28 cellular contexts compared by ENCODE assay signal in the genomic region with DNA sequence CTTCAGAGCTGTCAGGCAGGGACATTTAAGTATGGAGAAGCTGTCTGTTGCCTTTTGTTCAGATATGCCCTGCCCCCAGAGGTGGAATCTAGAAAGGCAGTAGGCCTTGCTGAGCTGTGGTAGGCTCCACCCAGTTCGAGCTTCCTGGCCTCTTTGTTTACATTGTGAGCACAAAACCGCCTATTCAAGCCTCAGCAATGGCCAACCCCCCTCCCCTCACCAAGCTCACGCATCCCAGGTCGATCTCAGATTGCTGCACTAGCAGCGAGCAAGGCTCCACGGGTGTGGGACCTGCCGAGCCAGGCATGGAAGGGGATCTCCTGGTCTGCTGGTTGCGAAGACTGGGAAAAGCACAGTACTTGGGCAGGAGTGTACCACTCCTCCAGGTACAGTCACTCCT. TPM values are rescaled to one million over a fixed set of nuclear protein-coding genes. Genes with fewer than 3 reads are reported as not detected.
DNase-seq lines count a peak whose midpoint lies in the region; ATAC-seq and TF ChIP-seq lines count a peak whose summit lies in the region.
"Had no signal": no experiment of that assay in that cellular context is flagged by ENCODE, and none has a peak within 500 bp of the region (broad histone marks: within the 10 kb centered on the region; RNA-seq: fewer than 3 reads in every experiment).

No MANE protein-coding gene starts in this region.

- POLR2A ChIA-PET in activated CD4-positive, alpha-beta T cell treated with anti-CD3 and anti-CD28 coated beads, Interleukin-2, amount 10 ng/mL, durations not matched to agents 7 days and 5 days (lab: Charles Lee): no interaction called here
- POLR2A ChIA-PET in WTC11 (lab: Charles Lee): no interaction called here

- no peak overlapping the region for H3K4me2 ChIP-seq in GM23338

- CTCF ChIA-PET in activated CD4-positive, alpha-beta T cell treated with anti-CD3 and anti-CD28 coated beads, Interleukin-2, amount 10 ng/mL, durations not matched to agents 7 days and 5 days (lab: Charles Lee): interaction anchor here (0.5 kb wide), 1 partner anchor 740 kb away, joined by 3 read pairs; no protein-coding TSS in a partner anchor
- CTCF ChIA-PET in WTC11 (lab: Charles Lee): interaction anchor here (0.7 to 1.0 kb wide), 3 partner anchors 24 to 87 kb away, joined by 3 to 9 read pairs (median 3); no protein-coding TSS in a partner anchor

- no peaks in the 10 kb centered on the region for H3K36me3 ChIP-seq in GM23338 (ENCODE audit: insufficient read depth)
- no peaks in the 10 kb centered on the region for H3K36me3 ChIP-seq in mucosa of descending colon (ENCODE audit: low read depth)
- H3K36me3 ChIP-seq: BE2C, breast epithelium, colonic mucosa, gastrocnemius medialis, upper lobe of left lung had no signal

- no peaks in the 10 kb centered on the region for H3K27me3 Mint-ChIP-seq in activated CD4-positive, alpha-beta T cell treated with anti-CD3 and anti-CD28 coated beads, Interleukin-2, amount 10 ng/mL, durations not matched to agents 7 days and 5 days
- H3K27me3 Mint-ChIP-seq in GM23338 (ENCODE audit: insufficient read depth, low read depth, poor library complexity) (peaks cover 7% of the 10 kb centered on the region), WTC11 (ENCODE audit: low read depth) (peaks cover 7% of the 10 kb centered on the region), neural crest cell (ENCODE audit: low read depth) (no peaks in the 10 kb centered on the region)

- no peaks in the 10 kb centered on the region for H3K79me2 ChIP-seq in GM23338 (replicated peaks; ENCODE audit: insufficient read depth)
- H3K79me2 ChIP-seq: parathyroid adenoma had no signal

- H3K27ac Mint-ChIP-seq in activated CD4-positive, alpha-beta T cell treated with anti-CD3 and anti-CD28 coated beads, Interleukin-2, amount 10 ng/mL, durations not matched to agents 7 days and 5 days: peak overlapping the region; percentile 36
- H3K27ac Mint-ChIP-seq in GM23338 (no peak overlapping the region), WTC11 (no peak overlapping the region), neural crest cell (ENCODE audit: unreplicated experiment) (peak overlapping the region; percentile 19)
- H3K27ac Mint-ChIP-seq: nephron; T-helper 2 cell treated with Interferon-gamma antibody and Interleukin-4, amounts not matched to agents 5 μg/mL and 100 μg/mL, for 36 hours had no signal

- H2AFZ ChIP-seq in GM23338: no peak overlapping the region
- H2AFZ ChIP-seq: parathyroid adenoma had no signal

- H3K9me3 Mint-ChIP-seq in activated CD4-positive, alpha-beta T cell treated with anti-CD3 and anti-CD28 coated beads, Interleukin-2, amount 10 ng/mL, durations not matched to agents 7 days and 5 days: peaks cover 26% of the 10 kb centered on the region
- peaks cover 63% of the 10 kb centered on the region for H3K9me3 Mint-ChIP-seq in GM23338
- H3K9me3 Mint-ChIP-seq in WTC11: peaks cover 56% of the 10 kb centered on the region
- peaks cover 21% of the 10 kb centered on the region for H3K9me3 Mint-ChIP-seq in neural crest cell

- peaks cover 64% of the 10 kb centered on the region for H3K36me3 Mint-ChIP-seq in activated CD4-positive, alpha-beta T cell treated with anti-CD3 and anti-CD28 coated beads, Interleukin-2, amount 10 ng/mL, durations not matched to agents 7 days and 5 days (ENCODE audit: low read depth)
- H3K36me3 Mint-ChIP-seq in GM23338 (ENCODE audit: low read depth) (peaks cover 74% of the 10 kb centered on the region), WTC11 (peaks cover 61% of the 10 kb centered on the region), neural crest cell (ENCODE audit: low read depth) (peaks cover 67% of the 10 kb centered on the region)

- H3K27ac ChIP-seq in GM23338 (ENCODE audit: low read depth): no peak overlapping the region
- H3K27ac ChIP-seq: breast epithelium, colonic mucosa, esophagus squamous epithelium, gastrocnemius medialis, parathyroid adenoma, upper lobe of left lung, VCaP had no signal

- H3K4me1 Mint-ChIP-seq in activated CD4-positive, alpha-beta T cell treated with anti-CD3 and anti-CD28 coated beads, Interleukin-2, amount 10 ng/mL, durations not matched to agents 7 days and 5 days: peaks cover 20% of the 10 kb centered on the region
- H3K4me1 Mint-ChIP-seq in GM23338 (peaks cover 23% of the 10 kb centered on the region), WTC11 (peaks cover 35% of the 10 kb centered on the region), neural crest cell (peaks cover 6% of the 10 kb centered on the region)
- H3K4me1 Mint-ChIP-seq: nephron had no signal

- TF ChIP-seq CTCF in GM23338 (conservative IDR thresholded peaks at IDR 0.05; ENCODE audit: low read depth in 2 of 2) (peak; percentile 18 to 22; a peak in 2 of 4 replicates), WTC11 (IDR thresholded peaks at IDR 0.05) (no peak), neural crest cell (conservative IDR thresholded peaks at IDR 0.05) (no peak), mucosa of descending colon (IDR thresholded peaks at IDR 0.05) (no peak)

- H3K4me1 ChIP-seq in GM23338 (ENCODE audit: insufficient read depth) (peaks cover 6% of the 10 kb centered on the region; the same call in 1 of the 2 replicates), mucosa of descending colon (ENCODE audit: low read depth) (no peaks in the 10 kb centered on the region)
- H3K4me1 ChIP-seq: BE2C, breast epithelium, colonic mucosa, esophagus squamous epithelium, gastrocnemius medialis, parathyroid adenoma, upper lobe of left lung had no signal

- H3F3A ChIP-seq in GM23338 (replicated peaks; ENCODE audit: low read depth): no peaks in the 10 kb centered on the region

- H3K9me2 ChIP-seq in GM23338 (ENCODE audit: insufficient read depth): no peaks in the 10 kb centered on the region

- H3K9me3 ChIP-seq in mucosa of descending colon: peaks cover 5% of the 10 kb centered on the region
- H3K9me3 ChIP-seq: BE2C, colonic mucosa, gastrocnemius medialis had no signal

- intact Hi-C loops in mucosa of descending colon (cut with DNase I, micrococcal nuclease): no loop called here

- H4K20me1 ChIP-seq in GM23338 (replicated peaks; ENCODE audit: insufficient read depth): no peaks in the 10 kb centered on the region

- H3K4me3 ChIP-seq in GM23338: no peak overlapping the region
- H3K4me3 ChIP-seq in mucosa of descending colon: no peak overlapping the region
- H3K4me3 ChIP-seq: breast epithelium, colonic mucosa, esophagus squamous epithelium, gastrocnemius medialis, upper lobe of left lung had no signal

- peak; percentile 33 for DNase-seq in activated CD4-positive, alpha-beta T cell treated with anti-CD3 and anti-CD28 coated beads, Interleukin-2, amount 10 ng/mL, durations not matched to agents 7 days and 5 days
- DNase-seq in activated CD4-positive, alpha-beta T cell treated with anti-CD3 and anti-CD28 coated beads for 4 hours: no peak
- DNase-seq in GM23338 (ENCODE audit: low spot score) (peak; percentile 75), WTC11 (ENCODE audit: low spot score) (peak; percentile 44), neural crest cell (ENCODE audit: low read depth, low spot score) (no peak), NCI-H2171 (lab: John Stamatoyannopoulos, UW) (no peak), mucosa of descending colon (no peak), NOMO-1 (lab: John Stamatoyannopoulos, UW; ENCODE audit: unreplicated experiment in 2 of 2) (no peak)
- DNase-seq: activated gamma-delta T cell treated with Interleukin-2 at 50 U/mL for 16 hours, amniotic stem cell, BE2C, colonic mucosa, DMS79, esophagus squamous epithelium, gastrocnemius medialis, hippocampal formation, Karpas-422, left ventricle myocardium superior, midbrain, NCI-H146, NCI-H774, right cardiac atrium had no signal

- ATAC-seq in GM23338 (peak; percentile 83), WTC11 (peak; percentile 89), mucosa of descending colon (no peak)
- ATAC-seq: gastrocnemius medialis, left ventricle myocardium superior, right cardiac atrium had no signal

- H3K4me3 Mint-ChIP-seq in activated CD4-positive, alpha-beta T cell treated with anti-CD3 and anti-CD28 coated beads, Interleukin-2, amount 10 ng/mL, durations not matched to agents 7 days and 5 days: no peak overlapping the region
- no peak overlapping the region for H3K4me3 Mint-ChIP-seq in GM23338
- H3K4me3 Mint-ChIP-seq in WTC11: no peak overlapping the region
- H3K4me3 Mint-ChIP-seq in neural crest cell: no peak overlapping the region
- H3K4me3 Mint-ChIP-seq: nephron; T-helper 2 cell treated with Interferon-gamma antibody and Interleukin-4, amounts not matched to agents 5 μg/mL and 100 μg/mL, for 36 hours had no signal

- no peaks in the 10 kb centered on the region for H3K27me3 ChIP-seq in GM23338 (ENCODE audit: insufficient read depth)
- H3K27me3 ChIP-seq: BE2C, breast epithelium, colonic mucosa, esophagus squamous epithelium, gastrocnemius medialis, upper lobe of left lung had no signal

TF ChIP-seq in GM23338, 12 proteins besides CTCF, POLR2A, EP300 and RAD21:
- peak; percentile 54; the same call in 1 of the 2 replicates for TF ChIP-seq ZNF331 (CRISPR knock-in tag; IDR thresholded peaks at IDR 0.05; ENCODE audit: low read depth)
- TF ChIP-seq STAT1 (IDR thresholded peaks at IDR 0.05; ENCODE audit: unreplicated experiment): no peak
- no peak for TF ChIP-seq POLR2AphosphoS5 (IDR thresholded peaks at IDR 0.05; ENCODE audit: low read depth)
- TF ChIP-seq NANOG (IDR thresholded peaks at IDR 0.05; ENCODE audit: borderline replicate concordance): no peak
- no peak for TF ChIP-seq ZNF114 (CRISPR knock-in tag; IDR thresholded peaks at IDR 0.05)
- TF ChIP-seq CREB1 (CRISPR knock-in tag; IDR thresholded peaks at IDR 0.05; ENCODE audit: low read depth): no peak
TF ChIP-seq in GM23338: peak in this region for 1.

TF ChIP-seq in WTC11, 78 proteins besides CTCF, POLR2A, EP300 and RAD21:
- peak; percentile 82 for TF ChIP-seq FOXK1 (CRISPR knock-in tag; IDR thresholded peaks at IDR 0.05)
- no peak for TF ChIP-seq KAT7 (CRISPR knock-in tag; IDR thresholded peaks at IDR 0.05; ENCODE audit: borderline replicate concordance)
- TF ChIP-seq, protein P1, sequence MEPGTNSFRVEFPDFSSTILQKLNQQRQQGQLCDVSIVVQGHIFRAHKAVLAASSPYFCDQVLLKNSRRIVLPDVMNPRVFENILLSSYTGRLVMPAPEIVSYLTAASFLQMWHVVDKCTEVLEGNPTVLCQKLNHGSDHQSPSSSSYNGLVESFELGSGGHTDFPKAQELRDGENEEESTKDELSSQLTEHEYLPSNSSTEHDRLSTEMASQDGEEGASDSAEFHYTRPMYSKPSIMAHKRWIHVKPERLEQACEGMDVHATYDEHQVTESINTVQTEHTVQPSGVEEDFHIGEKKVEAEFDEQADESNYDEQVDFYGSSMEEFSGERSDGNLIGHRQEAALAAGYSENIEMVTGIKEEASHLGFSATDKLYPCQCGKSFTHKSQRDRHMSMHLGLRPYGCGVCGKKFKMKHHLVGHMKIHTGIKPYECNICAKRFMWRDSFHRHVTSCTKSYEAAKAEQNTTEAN (CRISPR knock-in tag; IDR thresholded peaks at IDR 0.05): 0 out of 2 replicates have a peak, but pooled peaks have one; percentile 46

RNA-seq across cellular contexts. Expression of a gene that starts 59.3 kb away (rescaled TPM):
- total RNA-seq in activated CD4-positive, alpha-beta T cell treated with anti-CD3 and anti-CD28 coated beads, Interleukin-2, amount 10 ng/mL, durations not matched to agents 7 days and 5 days: 1 to 10 TPM; 5.3 to 5.4 TPM
- 5.5 and 5.8 TPM in 2 replicates for total RNA-seq in GM23338 (2014; rRNA removed; shearing (Covaris generic))
- polyA plus RNA-seq in GM23338 (2016; fragmentation: Nextera tagmentation; extraction: Ambion mirVana): 2.6 and 3.0 TPM in 2 replicates
- total RNA-seq in WTC11 (2021) (4.4 to 7.6 TPM (median 7.0 TPM) in 3 replicates), neural crest cell (4.7 and 6.2 TPM in 2 replicates), mucosa of descending colon (1 to 10 TPM; 4.7 to 6.6 (median 5.8) TPM)

Comparison
In these comparisons a context has a peak if more than half of its experiments do, and no peak if none do; other contexts are left out.
1. DNase-seq: peak in activated CD4-positive, alpha-beta T cell treated with anti-CD3 and anti-CD28 coated beads, Interleukin-2, amount 10 ng/mL, durations not matched to agents 7 days and 5 days (single experiment), GM23338 (single experiment) and WTC11 (single experiment); none in activated CD4-positive, alpha-beta T cell treated with anti-CD3 and anti-CD28 coated beads for 4 hours (0 of 2), neural crest cell (single experiment), NCI-H2171 (single experiment), mucosa of descending colon (0 of 3) and NOMO-1 (0 of 2).
2. H3K27ac Mint-ChIP-seq: peak in activated CD4-positive, alpha-beta T cell treated with anti-CD3 and anti-CD28 coated beads, Interleukin-2, amount 10 ng/mL, durations not matched to agents 7 days and 5 days (single experiment) and neural crest cell (single experiment); none in GM23338 (single experiment) and WTC11 (single experiment).
3. CTCF ChIP-seq: peak in GM23338 (2 of 2); none in WTC11 (single experiment), neural crest cell (single experiment) and mucosa of descending colon (single experiment).